Comparison of ENCODE assay signal across 9 cellular contexts in the genomic region with DNA sequence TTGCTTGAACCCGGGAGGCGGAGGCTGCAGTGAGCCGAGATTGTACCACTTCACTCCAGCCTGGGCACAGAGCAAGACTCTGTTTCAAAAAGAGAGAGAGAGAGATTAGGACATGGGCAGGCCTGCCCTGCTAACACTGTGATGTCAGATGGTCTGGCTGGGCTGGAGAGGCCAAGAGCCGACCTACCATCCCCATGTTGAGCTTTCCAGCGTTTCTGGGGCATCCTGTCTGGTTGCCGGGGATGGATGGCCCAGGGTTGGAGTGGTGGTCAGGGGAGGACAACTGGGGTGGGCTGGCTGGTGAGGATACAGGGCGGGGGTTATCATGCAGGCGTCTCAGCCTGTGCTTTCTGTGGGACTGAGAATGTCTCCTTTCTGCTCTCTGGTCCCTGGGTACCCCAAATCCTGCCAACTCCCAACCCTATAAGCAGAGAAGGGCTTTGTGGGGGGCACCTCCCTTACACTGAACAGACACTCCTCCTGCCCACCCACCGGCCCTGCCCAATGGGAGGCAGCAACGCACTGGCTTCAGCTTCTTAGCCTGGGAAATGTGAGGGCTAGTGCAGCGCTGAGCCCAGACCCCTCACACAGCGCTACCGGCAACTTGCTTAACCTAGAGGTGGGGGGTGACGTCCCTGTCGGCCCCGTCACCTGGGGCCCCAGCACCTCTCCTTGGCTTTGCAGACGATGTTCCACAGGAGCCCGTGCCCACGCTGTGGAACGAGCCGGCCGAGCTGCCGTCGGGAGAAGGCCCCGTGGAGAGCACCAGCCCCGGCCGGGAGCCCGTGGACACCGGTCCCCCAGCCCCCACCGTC. TPM values are rescaled to one million over a fixed set of nuclear protein-coding genes. Genes with fewer than 3 reads are reported as not detected.
A peak's percentile ranks its signal among the peaks of the same experiment; 100 is the strongest.
DNase-seq lines count a peak whose midpoint lies in the region; ATAC-seq lines count a peak whose summit lies in the region.
"Had no signal": no experiment of that assay in that cellular context is flagged by ENCODE, and none has a peak within 500 bp of the region (broad histone marks: within the 10 kb centered on the region; RNA-seq: fewer than 3 reads in every experiment).

No MANE protein-coding gene starts in this region.

- peaks cover 7% of the 10 kb centered on the region for H3K4me1 ChIP-seq in CD4-positive, CD25-positive, alpha-beta regulatory T cell (ENCODE audit: control insufficient read depth, insufficient read depth, low read length, poor library complexity, severe bottlenecking)
- peaks cover 5% of the 10 kb centered on the region for H3K4me1 ChIP-seq in effector memory CD4-positive, alpha-beta T cell (ENCODE audit: control insufficient read depth, insufficient read depth, low read length, poor library complexity, severe bottlenecking)

- no peaks in the 10 kb centered on the region for H3K36me3 ChIP-seq in CD4-positive, CD25-positive, alpha-beta regulatory T cell (ENCODE audit: control insufficient read depth, insufficient read depth, low read length)
- H3K36me3 ChIP-seq in effector memory CD4-positive, alpha-beta T cell (ENCODE audit: control insufficient read depth, insufficient read depth, low read length), result no peaks in the 10 kb centered on the region

- in situ Hi-C loops in KBM-7 (cut with MboI; ENCODE audit: low pct_unique_long_range_greater_than_20kb, low sequenced_read_pairs), result no loop called here

- H3K4me3 Mint-ChIP-seq in CD4-positive, CD25-positive, alpha-beta regulatory T cell, result peak overlapping the region in 3 of 4 donors; percentile 15 to 70 (median 50)
- peak overlapping the region; percentile 39 to 75 (median 67) for H3K4me3 Mint-ChIP-seq in naive thymus-derived CD8-positive, alpha-beta T cell

- H3K27me3 Mint-ChIP-seq in CD4-positive, CD25-positive, alpha-beta regulatory T cell, result peaks cover 22% of the 10 kb centered on the region
- peaks cover 5 to 34% (median 17%) of the 10 kb centered on the region in 5 donors for H3K27me3 Mint-ChIP-seq in naive thymus-derived CD8-positive, alpha-beta T cell

- no peak overlapping the region for H3K27ac ChIP-seq in CD4-positive, CD25-positive, alpha-beta regulatory T cell (ENCODE audit: insufficient read depth, low read length, poor library complexity, severe bottlenecking)
- no peak overlapping the region for H3K27ac ChIP-seq in effector memory CD4-positive, alpha-beta T cell (ENCODE audit: insufficient read depth, low read length, poor library complexity, severe bottlenecking)

- ATAC-seq in CD4-positive, CD25-positive, alpha-beta regulatory T cell (ENCODE audit: low read depth in 2 of 2), result no peak
- peak; percentile 17 to 21 for ATAC-seq in naive thymus-derived CD8-positive, alpha-beta T cell
- ATAC-seq in GM21390 (IDR thresholded peaks at IDR 0.05; ENCODE audit: unreplicated experiment), result no peak
- ATAC-seq: HCT116 had no signal

- no peaks in the 10 kb centered on the region for H3K36me3 Mint-ChIP-seq in CD4-positive, CD25-positive, alpha-beta regulatory T cell
- H3K36me3 Mint-ChIP-seq in naive thymus-derived CD8-positive, alpha-beta T cell, result peaks cover 0 to 2% (median 0%) of the 10 kb centered on the region in 3 donors

- peaks cover 0 to 7% (median 0%) of the 10 kb centered on the region in 4 donors for H3K4me1 Mint-ChIP-seq in CD4-positive, CD25-positive, alpha-beta regulatory T cell
- H3K4me1 Mint-ChIP-seq in naive thymus-derived CD8-positive, alpha-beta T cell, result peaks cover 4 to 15% (median 7%) of the 10 kb centered on the region in 4 donors

- H3K4me3 ChIP-seq in CD4-positive, CD25-positive, alpha-beta regulatory T cell (ENCODE audit: low read depth, low read length), result no peak overlapping the region
- peak overlapping the region; percentile 49 for H3K4me3 ChIP-seq in effector memory CD4-positive, alpha-beta T cell (ENCODE audit: insufficient read depth, low read depth, low read length, poor library complexity, severe bottlenecking)

- H3K27me3 ChIP-seq in CD4-positive, CD25-positive, alpha-beta regulatory T cell (ENCODE audit: control insufficient read depth, insufficient read depth, low read length), result peaks cover 4% of the 10 kb centered on the region
- H3K27me3 ChIP-seq in effector memory CD4-positive, alpha-beta T cell (replicated peaks; ENCODE audit: control insufficient read depth, insufficient read depth, low read length, poor library complexity, severe bottlenecking), result peaks cover 10% of the 10 kb centered on the region

- H3K9me3 ChIP-seq in CD4-positive, CD25-positive, alpha-beta regulatory T cell (ENCODE audit: control insufficient read depth in 2 of 2, low read length in 2 of 2), result no peaks in the 10 kb centered on the region
- no peaks in the 10 kb centered on the region for H3K9me3 ChIP-seq in effector memory CD4-positive, alpha-beta T cell (ENCODE audit: control insufficient read depth, low read length)

- POLR2A ChIA-PET in naive thymus-derived CD8-positive, alpha-beta T cell (lab: Charles Lee), result no interaction called here

- H3K9me3 Mint-ChIP-seq in CD4-positive, CD25-positive, alpha-beta regulatory T cell, result no peaks in the 10 kb centered on the region
- H3K9me3 Mint-ChIP-seq in naive thymus-derived CD8-positive, alpha-beta T cell, result no peaks in the 10 kb centered on the region

- peak overlapping the region in 2 of 3 donors; percentile 18 to 59 for H3K27ac Mint-ChIP-seq in CD4-positive, CD25-positive, alpha-beta regulatory T cell
- peak overlapping the region in 1 of 10 donors; percentile 59 for H3K27ac Mint-ChIP-seq in naive thymus-derived CD8-positive, alpha-beta T cell

- DNase-seq in CD4-positive, CD25-positive, alpha-beta regulatory T cell, result no peak
- DNase-seq in KBM-7 (peak; percentile 35), activated gamma-delta T cell (lab: John Stamatoyannopoulos, UW) (no peak), epidermal melanocyte (ENCODE audit: insufficient read length, low spot score) (no peak), NCI-H2107 treated with DMSO at 0.1 percent for 48 hours (lab: John Stamatoyannopoulos, UW; ENCODE audit: unreplicated experiment) (no peak)
- DNase-seq in effector memory CD4-positive, alpha-beta T cell, result no peak
- no peak for DNase-seq in naive thymus-derived CD8-positive, alpha-beta T cell

RNA-seq across cellular contexts. Expression of a gene that starts 5.4 kb away (rescaled TPM):
- 1.3 TPM for total RNA-seq in CD4-positive, CD25-positive, alpha-beta regulatory T cell
- polyA plus RNA-seq in CD4-positive, CD25-positive, alpha-beta regulatory T cell, result under 1 TPM in 2 of 4 donors, not detected in 2; 0.10 to 0.15 TPM
- 1 to 10 TPM; 4.0 to 4.7 TPM for total RNA-seq in naive thymus-derived CD8-positive, alpha-beta T cell
- polyA plus RNA-seq in naive thymus-derived CD8-positive, alpha-beta T cell, result not detected

Comparison
In these comparisons a context has a peak if more than half of its experiments do, and no peak if none do; other contexts are left out.
1. ATAC-seq: peak in naive thymus-derived CD8-positive, alpha-beta T cell (2 of 2); none in CD4-positive, CD25-positive, alpha-beta regulatory T cell (0 of 2) and GM21390 (single experiment).